ENCODE assay signal across 16 cellular contexts in genomic region chr5:16957305-16958165, GRCh38. TPM values are rescaled to one million over a fixed set of nuclear protein-coding genes. Genes with fewer than 3 reads are reported as not detected.
A peak's percentile ranks its signal among the peaks of the same experiment; 100 is the strongest.
DNase-seq lines count a peak whose midpoint lies in the region; ATAC-seq and TF ChIP-seq lines count a peak whose summit lies in the region.
"Had no signal": no experiment of that assay in that cellular context is flagged by ENCODE, and none has a peak within 500 bp of the region (broad histone marks: within the 10 kb centered on the region; RNA-seq: fewer than 3 reads in every experiment).

No MANE protein-coding gene starts in this region.

- WGBS in ovary, 3 donors = 89 to 95% (median 94%) methylated on average over 13 of the region's 13 CpGs

- no peaks in the 10 kb centered on the region for H3K9me3 Mint-ChIP-seq in activated T-helper 2 cell treated with anti-CD3 and anti-CD28 coated beads, Interferon-gamma antibody, Interleukin-2, Interleukin-4, amounts not matched to agents 10 μg/mL and 5 μg/mL and 100 μg/mL, durations not matched to agents 14 hours and 24 hours and 36 hours
- H3K9me3 Mint-ChIP-seq in activated naive CD8-positive, alpha-beta T cell treated with anti-CD3 and anti-CD28 coated beads, Interleukin-2, amount 50 U/mL, for 24 hours = no peaks in the 10 kb centered on the region
- H3K9me3 Mint-ChIP-seq: stimulated activated effector memory CD8-positive, alpha-beta T cell treated with anti-CD3 and anti-CD28 coated beads, Interleukin-12 subunit alpha, Interleukin-12 subunit beta, amount 100 ng/mL, for 72 hours had no signal

- H3K27ac ChIP-seq in SJSA1 (peak overlapping the region; percentile 77), epithelial cell of prostate (peak overlapping the region; percentile 76), ovary (no peak overlapping the region)
- H3K27ac ChIP-seq: Peyer's patch had no signal

- H3K36me3 Mint-ChIP-seq in activated T-helper 2 cell treated with anti-CD3 and anti-CD28 coated beads, Interferon-gamma antibody, Interleukin-2, Interleukin-4, amounts not matched to agents 10 μg/mL and 5 μg/mL and 100 μg/mL, durations not matched to agents 14 hours and 24 hours and 36 hours (ENCODE audit: low read depth) = no peaks in the 10 kb centered on the region
- no peaks in the 10 kb centered on the region for H3K36me3 Mint-ChIP-seq in activated naive CD8-positive, alpha-beta T cell treated with anti-CD3 and anti-CD28 coated beads, Interleukin-2, amount 50 U/mL, for 24 hours (ENCODE audit: low read depth)
- H3K36me3 Mint-ChIP-seq: brain; stimulated activated effector memory CD8-positive, alpha-beta T cell treated with anti-CD3 and anti-CD28 coated beads, Interleukin-12 subunit alpha, Interleukin-12 subunit beta, amount 100 ng/mL, for 72 hours had no signal

- TF ChIP-seq CTCF in ovary (IDR thresholded peaks at IDR 0.05) = no peak

- no peak overlapping the region for H3K27ac Mint-ChIP-seq in activated T-helper 2 cell treated with anti-CD3 and anti-CD28 coated beads, Interferon-gamma antibody, Interleukin-2, Interleukin-4, amounts not matched to agents 10 μg/mL and 5 μg/mL and 100 μg/mL, durations not matched to agents 14 hours and 24 hours and 36 hours
- H3K27ac Mint-ChIP-seq in activated naive CD8-positive, alpha-beta T cell treated with anti-CD3 and anti-CD28 coated beads, Interleukin-2, amount 50 U/mL, for 24 hours = no peak overlapping the region
- H3K27ac Mint-ChIP-seq: brain; H9; stimulated activated effector memory CD8-positive, alpha-beta T cell treated with anti-CD3 and anti-CD28 coated beads, Interleukin-12 subunit alpha, Interleukin-12 subunit beta, amount 100 ng/mL, for 72 hours had no signal

- no peaks in the 10 kb centered on the region for H3K27me3 Mint-ChIP-seq in activated T-helper 2 cell treated with anti-CD3 and anti-CD28 coated beads, Interferon-gamma antibody, Interleukin-2, Interleukin-4, amounts not matched to agents 10 μg/mL and 5 μg/mL and 100 μg/mL, durations not matched to agents 14 hours and 24 hours and 36 hours (ENCODE audit: low read depth)
- H3K27me3 Mint-ChIP-seq in activated naive CD8-positive, alpha-beta T cell treated with anti-CD3 and anti-CD28 coated beads, Interleukin-2, amount 50 U/mL, for 24 hours = no peaks in the 10 kb centered on the region

- no peak overlapping the region for H3K4me3 ChIP-seq in SJSA1
- H3K4me3 ChIP-seq in ovary = no peak overlapping the region
- H3K4me3 ChIP-seq: Peyer's patch had no signal

- TF ChIP-seq EP300 in ovary (IDR thresholded peaks at IDR 0.05) = no peak

- H3K4me3 Mint-ChIP-seq in activated T-helper 2 cell treated with anti-CD3 and anti-CD28 coated beads, Interferon-gamma antibody, Interleukin-2, Interleukin-4, amounts not matched to agents 10 μg/mL and 5 μg/mL and 100 μg/mL, durations not matched to agents 14 hours and 24 hours and 36 hours (ENCODE audit: low read depth) = no peak overlapping the region
- no peak overlapping the region for H3K4me3 Mint-ChIP-seq in activated naive CD8-positive, alpha-beta T cell treated with anti-CD3 and anti-CD28 coated beads, Interleukin-2, amount 50 U/mL, for 24 hours
- H3K4me3 Mint-ChIP-seq: brain; H9; stimulated activated effector memory CD8-positive, alpha-beta T cell treated with anti-CD3 and anti-CD28 coated beads, Interleukin-12 subunit alpha, Interleukin-12 subunit beta, amount 100 ng/mL, for 72 hours had no signal

- no peaks in the 10 kb centered on the region for H3K27me3 ChIP-seq in SJSA1 (replicated peaks)
- no peaks in the 10 kb centered on the region for H3K27me3 ChIP-seq in ovary
- H3K27me3 ChIP-seq: Peyer's patch had no signal

- H3K36me3 ChIP-seq in SJSA1 (no peaks in the 10 kb centered on the region), ovary (no peaks in the 10 kb centered on the region)
- H3K36me3 ChIP-seq: Peyer's patch had no signal

- no peak for TF ChIP-seq POLR2A in ovary (IDR thresholded peaks at IDR 0.05)

- intact Hi-C loops in ovary (cut with DNase I) = no loop called here
- intact Hi-C loops in activated T-helper 2 cell treated with anti-CD3 and anti-CD28 coated beads, Interferon-gamma antibody, Interleukin-2, Interleukin-4, amounts not matched to agents 10 μg/mL and 5 μg/mL and 100 μg/mL, durations not matched to agents 14 hours and 24 hours and 36 hours (cut with micrococcal nuclease) = no loop called here

- H3K4me1 Mint-ChIP-seq in activated T-helper 2 cell treated with anti-CD3 and anti-CD28 coated beads, Interferon-gamma antibody, Interleukin-2, Interleukin-4, amounts not matched to agents 10 μg/mL and 5 μg/mL and 100 μg/mL, durations not matched to agents 14 hours and 24 hours and 36 hours (ENCODE audit: low read depth) = no peaks in the 10 kb centered on the region
- no peaks in the 10 kb centered on the region for H3K4me1 Mint-ChIP-seq in activated naive CD8-positive, alpha-beta T cell treated with anti-CD3 and anti-CD28 coated beads, Interleukin-2, amount 50 U/mL, for 24 hours
- H3K4me1 Mint-ChIP-seq: brain; stimulated activated effector memory CD8-positive, alpha-beta T cell treated with anti-CD3 and anti-CD28 coated beads, Interleukin-12 subunit alpha, Interleukin-12 subunit beta, amount 100 ng/mL, for 72 hours had no signal

- H3K9me3 ChIP-seq in SJSA1 (replicated peaks) (no peaks in the 10 kb centered on the region), ovary (no peaks in the 10 kb centered on the region)
- H3K9me3 ChIP-seq: Peyer's patch had no signal

- peaks cover 14% of the 10 kb centered on the region for H3K4me1 ChIP-seq in SJSA1 (replicated peaks)
- no peaks in the 10 kb centered on the region for H3K4me1 ChIP-seq in ovary (ENCODE audit: insufficient read depth)
- H3K4me1 ChIP-seq: Peyer's patch had no signal

- peak; percentile 59 for DNase-seq in GM04504 (ENCODE audit: low read depth)
- peak; percentile 83 to 86 for DNase-seq in SJSA1 (ENCODE audit: low read depth in 1 of 2, low spot score in 2 of 2)
- DNase-seq in epithelial cell of prostate (ENCODE audit: low read depth, low spot score) = peak; percentile 52
- DNase-seq in renal cortical epithelial cell (ENCODE audit: low read depth) = peak; percentile 86
- no peak for DNase-seq in ovary
- DNase-seq in activated T-helper 2 cell treated with anti-CD3 and anti-CD28 coated beads, Interferon-gamma antibody, Interleukin-2, Interleukin-4, amounts not matched to agents 10 μg/mL and 5 μg/mL and 100 μg/mL, durations not matched to agents 14 hours and 24 hours and 36 hours (ENCODE audit: low spot score) = no peak
- no peak for DNase-seq in activated naive CD8-positive, alpha-beta T cell treated with anti-CD3 and anti-CD28 coated beads, Interleukin-2, amount 50 U/mL, for 24 hours
- DNase-seq: Calu3, H9, KG1, NCI-H2171 treated with DMSO at 0.1 percent for 48 hours had no signal

- no peak for ATAC-seq in HG02884 (IDR thresholded peaks at IDR 0.05; ENCODE audit: unreplicated experiment)
- ATAC-seq in activated naive CD8-positive, alpha-beta T cell treated with anti-CD3 and anti-CD28 coated beads, Interleukin-2, amount 50 U/mL, for 24 hours = no peak
- ATAC-seq: esophagus mucosa; stimulated activated effector memory CD8-positive, alpha-beta T cell treated with anti-CD3 and anti-CD28 coated beads, Interleukin-12 subunit alpha, Interleukin-12 subunit beta, amount 100 ng/mL, for 72 hours had no signal

RNA-seq across cellular contexts. Expression of gene MYO10, which starts 21.4 kb away (rescaled TPM):
- total RNA-seq in SJSA1 (2014; rRNA removed; shearing (Covaris generic)) = 38.8 and 54.3 TPM in 2 replicates
- 32.1 and 79.5 TPM in 2 replicates for total RNA-seq in renal cortical epithelial cell
- total RNA-seq in ovary = 10 to 100 TPM; 13.9 to 35.8 (median 16.3) TPM
- 10 to 100 TPM; 10.8 to 31.8 TPM for polyA plus RNA-seq in ovary
- total RNA-seq in activated T-helper 2 cell treated with anti-CD3 and anti-CD28 coated beads, Interferon-gamma antibody, Interleukin-2, Interleukin-4, amounts not matched to agents 10 μg/mL and 5 μg/mL and 100 μg/mL, durations not matched to agents 14 hours and 24 hours and 36 hours = 1.0 and 1.2 TPM in 2 replicates

Comparison
In these comparisons a context has a peak if more than half of its experiments do, and no peak if none do; other contexts are left out.
1. DNase-seq: peak in GM04504 (single experiment), SJSA1 (2 of 2), epithelial cell of prostate (single experiment) and renal cortical epithelial cell (single experiment); none in ovary (0 of 5), activated T-helper 2 cell treated with anti-CD3 and anti-CD28 coated beads, Interferon-gamma antibody, Interleukin-2, Interleukin-4, amounts not matched to agents 10 μg/mL and 5 μg/mL and 100 μg/mL, durations not matched to agents 14 hours and 24 hours and 36 hours (single experiment) and activated naive CD8-positive, alpha-beta T cell treated with anti-CD3 and anti-CD28 coated beads, Interleukin-2, amount 50 U/mL, for 24 hours (single experiment).
2. H3K27ac ChIP-seq: peak in SJSA1 (single experiment) and epithelial cell of prostate (single experiment); none in ovary (0 of 2).